In the genomic region with DNA sequence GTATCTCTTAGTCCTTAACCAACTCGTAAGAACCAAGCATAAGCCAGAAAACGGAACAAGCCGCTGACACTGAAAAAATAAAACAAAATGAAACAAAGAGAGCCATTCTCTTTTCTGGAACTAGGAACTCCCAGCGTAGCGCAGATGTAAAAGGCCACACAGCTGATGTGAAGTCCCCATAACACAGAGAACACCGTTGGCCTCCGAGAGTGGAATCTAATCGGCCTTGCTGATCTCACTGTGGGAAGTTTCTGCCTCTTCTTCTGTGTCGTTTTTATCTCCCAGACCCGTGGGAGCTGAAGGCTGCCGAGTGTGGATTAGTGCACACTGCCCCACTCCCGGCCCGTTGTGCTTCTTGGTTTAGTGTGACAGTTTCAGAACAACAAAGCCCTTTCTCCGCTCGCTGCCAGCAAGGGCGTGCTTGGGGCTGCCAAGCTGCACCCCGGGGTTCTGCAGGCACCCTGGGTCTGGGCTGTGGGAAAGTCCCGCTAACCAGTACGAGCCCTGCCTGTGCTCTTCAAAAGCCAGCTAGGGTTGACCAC, we compare ENCODE assay signal across 13 cellular contexts. TPM values are rescaled to one million over a fixed set of nuclear protein-coding genes. Genes with fewer than 3 reads are reported as not detected.
A peak's percentile ranks its signal among the peaks of the same experiment; 100 is the strongest.
DNase-seq lines count a peak whose midpoint lies in the region; ATAC-seq, FAIRE-seq and TF ChIP-seq lines count a peak whose summit lies in the region.
"Had no signal": no experiment of that assay in that cellular context is flagged by ENCODE, and none has a peak within 500 bp of the region (broad histone marks: within the 10 kb centered on the region; RNA-seq: fewer than 3 reads in every experiment).

No MANE protein-coding gene starts in this region.

- no peaks in the 10 kb centered on the region for H3K36me3 ChIP-seq in kidney (ENCODE audit: control insufficient read depth in 1 of 2, insufficient read depth in 2 of 2, low read length in 2 of 2)

- FAIRE-seq in kidney (lab: Jason Lieb, UNC): no peak
- FAIRE-seq: endometrium had no signal

- H3K9me3 ChIP-seq in kidney (ENCODE audit: control insufficient read depth in 1 of 2, low read length in 2 of 2): no peaks in the 10 kb centered on the region
- H3K9me3 ChIP-seq: SK-N-SH had no signal

- no peak overlapping the region for H3K9ac ChIP-seq in kidney (ENCODE audit: low read length in 2 of 2)
- H3K9ac ChIP-seq: parathyroid adenoma, SK-N-SH had no signal

- peaks cover 4% of the 10 kb centered on the region for H3K4me1 Mint-ChIP-seq in activated T-helper 17 cell treated with anti-CD3 and anti-CD28 coated beads, Interleukin-2, amount 50 U/mL, for 72 hours
- peaks cover 14% of the 10 kb centered on the region for H3K4me1 Mint-ChIP-seq in stimulated activated memory B cell treated with anti-CD40 and anti-IgM and Interleukin-4, amounts not matched to agents 10 μg/mL and 1 μg/mL and 100 μg/mL, for 72 hours

- H3K4me3 ChIP-seq in kidney (ENCODE audit: low read length in 2 of 2): no peak overlapping the region

- no peaks in the 10 kb centered on the region for H3K9me3 Mint-ChIP-seq in activated T-helper 17 cell treated with anti-CD3 and anti-CD28 coated beads, Interleukin-2, amount 50 U/mL, for 72 hours
- no peaks in the 10 kb centered on the region for H3K9me3 Mint-ChIP-seq in stimulated activated memory B cell treated with anti-CD40 and anti-IgM and Interleukin-4, amounts not matched to agents 10 μg/mL and 1 μg/mL and 100 μg/mL, for 72 hours
- H3K9me3 Mint-ChIP-seq: activated naive CD8-positive, alpha-beta T cell treated with anti-CD3 and anti-CD28 coated beads for 36 hours had no signal

- no peak for TF ChIP-seq CTCF in kidney (IDR thresholded peaks at IDR 0.05; ENCODE audit: borderline replicate concordance, extremely low read depth, insufficient read depth)

- ATAC-seq in GM19463 (IDR thresholded peaks at IDR 0.05; ENCODE audit: unreplicated experiment) (peak; percentile 53), HG03280 (IDR thresholded peaks at IDR 0.05; ENCODE audit: unreplicated experiment) (no peak)
- ATAC-seq in activated T-helper 17 cell treated with anti-CD3 and anti-CD28 coated beads, Interleukin-2, amount 50 U/mL, for 72 hours (replicated peaks): peak; percentile 40
- ATAC-seq in stimulated activated memory B cell treated with anti-CD40 and anti-IgM and Interleukin-4, amounts not matched to agents 10 μg/mL and 1 μg/mL and 100 μg/mL, for 72 hours: peak; percentile 49

- H3K36me3 Mint-ChIP-seq in activated T-helper 17 cell treated with anti-CD3 and anti-CD28 coated beads, Interleukin-2, amount 50 U/mL, for 72 hours (ENCODE audit: low read depth): peaks cover 21% of the 10 kb centered on the region
- peaks cover 13% of the 10 kb centered on the region for H3K36me3 Mint-ChIP-seq in stimulated activated memory B cell treated with anti-CD40 and anti-IgM and Interleukin-4, amounts not matched to agents 10 μg/mL and 1 μg/mL and 100 μg/mL, for 72 hours
- H3K36me3 Mint-ChIP-seq: activated naive CD8-positive, alpha-beta T cell treated with anti-CD3 and anti-CD28 coated beads for 36 hours had no signal

- no peaks in the 10 kb centered on the region for H3K4me1 ChIP-seq in kidney (ENCODE audit: control insufficient read depth in 1 of 2, insufficient read depth in 1 of 2, low read depth in 1 of 2, low read length in 2 of 2)
- H3K4me1 ChIP-seq: parathyroid adenoma had no signal

- H3K27ac Mint-ChIP-seq in activated T-helper 17 cell treated with anti-CD3 and anti-CD28 coated beads, Interleukin-2, amount 50 U/mL, for 72 hours: no peak overlapping the region
- H3K27ac Mint-ChIP-seq in stimulated activated memory B cell treated with anti-CD40 and anti-IgM and Interleukin-4, amounts not matched to agents 10 μg/mL and 1 μg/mL and 100 μg/mL, for 72 hours: peak overlapping the region; percentile 60
- H3K27ac Mint-ChIP-seq: activated naive CD8-positive, alpha-beta T cell treated with anti-CD3 and anti-CD28 coated beads for 36 hours had no signal

- peak overlapping the region; percentile 50 for H3K4me3 Mint-ChIP-seq in activated T-helper 17 cell treated with anti-CD3 and anti-CD28 coated beads, Interleukin-2, amount 50 U/mL, for 72 hours
- H3K4me3 Mint-ChIP-seq in stimulated activated memory B cell treated with anti-CD40 and anti-IgM and Interleukin-4, amounts not matched to agents 10 μg/mL and 1 μg/mL and 100 μg/mL, for 72 hours: peak overlapping the region; percentile 52
- H3K4me3 Mint-ChIP-seq: activated naive CD8-positive, alpha-beta T cell treated with anti-CD3 and anti-CD28 coated beads for 36 hours had no signal

- intact Hi-C loops in kidney (cut with DNase I): no loop called here

- no peak overlapping the region for H3K27ac ChIP-seq in kidney (ENCODE audit: low read depth in 2 of 2, low read length in 2 of 2)
- H3K27ac ChIP-seq: parathyroid adenoma had no signal

- DNase-seq in hypothalamus (lab: John Stamatoyannopoulos, UW) (peak in 36 of 51 donors; percentile 20 to 86 (median 56)), kidney (no peak), AG20443 (ENCODE audit: low spot score) (no peak), COLO668 (lab: John Stamatoyannopoulos, UW; ENCODE audit: unreplicated experiment) (no peak)
- DNase-seq: activated naive CD8-positive, alpha-beta T cell treated with anti-CD3 and anti-CD28 coated beads for 36 hours; NCI-H226; SK-N-SH had no signal

- H3K27me3 Mint-ChIP-seq in activated T-helper 17 cell treated with anti-CD3 and anti-CD28 coated beads, Interleukin-2, amount 50 U/mL, for 72 hours: no peaks in the 10 kb centered on the region
- H3K27me3 Mint-ChIP-seq in stimulated activated memory B cell treated with anti-CD40 and anti-IgM and Interleukin-4, amounts not matched to agents 10 μg/mL and 1 μg/mL and 100 μg/mL, for 72 hours: no peaks in the 10 kb centered on the region
- H3K27me3 Mint-ChIP-seq: activated naive CD8-positive, alpha-beta T cell treated with anti-CD3 and anti-CD28 coated beads for 36 hours had no signal

RNA-seq across cellular contexts. Expression of a gene that starts 21.7 kb away (rescaled TPM):
- total RNA-seq in activated T-helper 17 cell treated with anti-CD3 and anti-CD28 coated beads, Interleukin-2, amount 50 U/mL, for 72 hours: 10 to 100 TPM in 1 of 2 donors, 1 to 10 TPM in 1; 2.6 to 13.9 TPM
- 7.1 TPM for total RNA-seq in kidney
- 2.4 TPM for polyA plus RNA-seq in kidney (ENCODE audit: insufficient read depth, low read depth, low replicate concordance)

RNA-seq across cellular contexts. Expression of a gene that starts 31.6 kb away (rescaled TPM):
- total RNA-seq in activated T-helper 17 cell treated with anti-CD3 and anti-CD28 coated beads, Interleukin-2, amount 50 U/mL, for 72 hours: 1,000 to 10,000 TPM; 1,259 to 1,366 TPM
- total RNA-seq in kidney: 664 TPM
- polyA plus RNA-seq in kidney (ENCODE audit: insufficient read depth, low read depth, low replicate concordance): 1,966 TPM

RNA-seq across cellular contexts. Expression of a gene that starts 38.9 kb away (rescaled TPM):
- 1 to 10 TPM in 1 of 2 donors, under 1 TPM in 1; 0.19 to 1.6 TPM for total RNA-seq in activated T-helper 17 cell treated with anti-CD3 and anti-CD28 coated beads, Interleukin-2, amount 50 U/mL, for 72 hours
- 0.22 TPM for total RNA-seq in kidney
- polyA plus RNA-seq in kidney (ENCODE audit: insufficient read depth, low read depth, low replicate concordance): not detected
- total RNA-seq: activated naive CD8-positive, alpha-beta T cell treated with anti-CD3 and anti-CD28 coated beads for 36 hours had no signal
- polyA plus RNA-seq: SK-N-SH had no signal

Comparison
In these comparisons a context has a peak if more than half of its experiments do, and no peak if none do; other contexts are left out.
1. DNase-seq: peak in hypothalamus (36 of 51); none in kidney (single experiment), AG20443 (single experiment) and COLO668 (single experiment).